24 cellular contexts compared by ENCODE assay signal in genomic region chr5:172404746-172405145, GRCh38.
"Had no signal": no experiment of that assay in that cellular context is flagged by ENCODE, and none has a peak within 500 bp of the region (broad histone marks: within the 10 kb centered on the region; RNA-seq: fewer than 3 reads in every experiment).

No MANE protein-coding gene starts in this region.

- H3K27ac Mint-ChIP-seq: activated CD8-positive, alpha-beta T cell treated with anti-CD3 and anti-CD28 coated beads, Interleukin-2, amount 10 ng/mL, durations not matched to agents 7 days and 5 days; activated naive CD8-positive, alpha-beta T cell treated with anti-CD3 and anti-CD28 coated beads, Interleukin-2, amount 50 U/mL, for 24 hours; activated T-helper 1 cell treated with anti-CD3 and anti-CD28 coated beads, Interleukin-12 subunit alpha, Interleukin-12 subunit beta, Interleukin-2, Interleukin-4 antibody, amounts not matched to agents 30 ng/mL and 10 ng/mL and 1 ng/mL, durations not matched to agents 14 hours and 24 hours and 36 hours; naive thymus-derived CD4-positive, alpha-beta T cell; neural progenitor cell; progenitor cell of endocrine pancreas; stimulated activated naive CD8-positive, alpha-beta T cell treated with anti-CD3 and anti-CD28 coated beads, Interleukin-15, Interleukin-2, amounts not matched to agents 100 ng/mL and 50 ng/mL, for 24 hours; T-cell; T-helper 2 cell treated with Interferon-gamma antibody and Interleukin-4, amounts not matched to agents 5 μg/mL and 100 μg/mL, for 36 hours had no signal

- H3K27ac ChIP-seq: brain microvascular endothelial cell, neural progenitor cell, suprapubic skin, VCaP had no signal

- H2AFZ ChIP-seq: neural progenitor cell had no signal

- ATAC-seq: activated CD8-positive, alpha-beta T cell treated with anti-CD3 and anti-CD28 coated beads, Interleukin-2, amount 10 ng/mL, durations not matched to agents 7 days and 5 days; activated naive CD8-positive, alpha-beta T cell treated with anti-CD3 and anti-CD28 coated beads, Interleukin-2, amount 50 U/mL, for 24 hours; left lobe of liver; naive thymus-derived CD4-positive, alpha-beta T cell; T-cell had no signal

- H3K4me3 Mint-ChIP-seq: activated CD8-positive, alpha-beta T cell treated with anti-CD3 and anti-CD28 coated beads, Interleukin-2, amount 10 ng/mL, durations not matched to agents 7 days and 5 days; activated naive CD8-positive, alpha-beta T cell treated with anti-CD3 and anti-CD28 coated beads, Interleukin-2, amount 50 U/mL, for 24 hours; activated T-helper 1 cell treated with anti-CD3 and anti-CD28 coated beads, Interleukin-12 subunit alpha, Interleukin-12 subunit beta, Interleukin-2, Interleukin-4 antibody, amounts not matched to agents 30 ng/mL and 10 ng/mL and 1 ng/mL, durations not matched to agents 14 hours and 24 hours and 36 hours; central memory CD8-positive, alpha-beta T cell; naive thymus-derived CD4-positive, alpha-beta T cell; neural progenitor cell; stimulated activated naive CD8-positive, alpha-beta T cell treated with anti-CD3 and anti-CD28 coated beads, Interleukin-15, Interleukin-2, amounts not matched to agents 100 ng/mL and 50 ng/mL, for 24 hours; T-cell; T-helper 2 cell treated with Interferon-gamma antibody and Interleukin-4, amounts not matched to agents 5 μg/mL and 100 μg/mL, for 36 hours had no signal

- H3K9ac ChIP-seq: neural progenitor cell had no signal

- FAIRE-seq: colon, kidney had no signal

- H3K27me3 ChIP-seq: brain microvascular endothelial cell, heart right ventricle, neural progenitor cell, suprapubic skin had no signal

- H3K27me3 Mint-ChIP-seq: progenitor cell of endocrine pancreas had no signal

- H3K9me3 Mint-ChIP-seq: activated naive CD8-positive, alpha-beta T cell treated with anti-CD3 and anti-CD28 coated beads, Interleukin-2, amount 50 U/mL, for 24 hours; activated T-helper 1 cell treated with anti-CD3 and anti-CD28 coated beads, Interleukin-12 subunit alpha, Interleukin-12 subunit beta, Interleukin-2, Interleukin-4 antibody, amounts not matched to agents 30 ng/mL and 10 ng/mL and 1 ng/mL, durations not matched to agents 14 hours and 24 hours and 36 hours; central memory CD8-positive, alpha-beta T cell; neural progenitor cell; stimulated activated naive CD8-positive, alpha-beta T cell treated with anti-CD3 and anti-CD28 coated beads, Interleukin-15, Interleukin-2, amounts not matched to agents 100 ng/mL and 50 ng/mL, for 24 hours; T-helper 2 cell treated with Interferon-gamma antibody and Interleukin-4, amounts not matched to agents 5 μg/mL and 100 μg/mL, for 36 hours had no signal

- H3K36me3 Mint-ChIP-seq: T-cell had no signal

- H3K36me3 ChIP-seq: neural progenitor cell had no signal

- H3K4me2 ChIP-seq: neural progenitor cell had no signal

- H3K9me3 ChIP-seq: heart right ventricle, suprapubic skin had no signal

- H3K4me3 ChIP-seq: heart right ventricle, lung, neural progenitor cell, suprapubic skin had no signal

- DNase-seq: activated CD4-positive, alpha-beta T cell treated with anti-CD3 and anti-CD28 coated beads for 1 hour; activated CD4-positive, alpha-beta T cell treated with anti-CD3 and anti-CD28 coated beads, Interleukin-2, amount 50 U/mL, for 1 hour; activated CD8-positive, alpha-beta T cell treated with anti-CD3 and anti-CD28 coated beads, Interleukin-2, amount 10 ng/mL, durations not matched to agents 7 days and 5 days; activated gamma-delta T cell; activated naive CD4-positive, alpha-beta T cell treated with anti-CD3 and anti-CD28 coated beads, Interleukin-2, amount 50 U/mL, for 16 hours; activated naive CD8-positive, alpha-beta T cell treated with anti-CD3 and anti-CD28 coated beads, Interleukin-2, amount 50 U/mL, for 24 hours; brain microvascular endothelial cell; effector memory CD4-positive, alpha-beta T cell; heart right ventricle; kidney; naive thymus-derived CD4-positive, alpha-beta T cell; T-cell; trophoblast cell had no signal

- H3K4me1 Mint-ChIP-seq: central memory CD8-positive, alpha-beta T cell; naive thymus-derived CD4-positive, alpha-beta T cell; T-cell had no signal
